In genomic region chr2:232988444-232988843, GRCh38 we compare ENCODE assay signal across 10 cellular contexts. TPM values are rescaled to one million over a fixed set of nuclear protein-coding genes. Genes with fewer than 3 reads are reported as not detected.
DNase-seq lines count a peak whose midpoint lies in the region; TF ChIP-seq lines count a peak whose summit lies in the region.
"Had no signal": no experiment of that assay in that cellular context is flagged by ENCODE, and none has a peak within 500 bp of the region (broad histone marks: within the 10 kb centered on the region; RNA-seq: fewer than 3 reads in every experiment).

No MANE protein-coding gene starts in this region.

- H3K27me3 ChIP-seq in CD8-positive, alpha-beta memory T cell (ENCODE audit: insufficient read depth, low read length, poor library complexity, severe bottlenecking), result no peaks in the 10 kb centered on the region

- H3K27ac ChIP-seq in coronary artery, result no peak overlapping the region
- no peak overlapping the region for H3K27ac ChIP-seq in CD8-positive, alpha-beta memory T cell (ENCODE audit: low read depth, low read length)

- POLR2A ChIA-PET in CD8-positive, alpha-beta memory T cell (lab: Charles Lee), result no interaction called here

- DNase-seq in Caki2 (ENCODE audit: low read depth) (peak; percentile 85), LoVo (ENCODE audit: low spot score) (peak; percentile 94), coronary artery (ENCODE audit: low spot score) (peak; percentile 69), myocyte (ENCODE audit: low read depth) (peak; percentile 83), NCI-H146 treated with DMSO at 0.1 percent for 48 hours (lab: John Stamatoyannopoulos, UW; ENCODE audit: unreplicated experiment) (no peak), NCI-H748 (lab: John Stamatoyannopoulos, UW; ENCODE audit: unreplicated experiment) (no peak)
- no peak for DNase-seq in activated naive CD4-positive, alpha-beta T cell (lab: John Stamatoyannopoulos, UW)
- DNase-seq in CD8-positive, alpha-beta memory T cell, result no peak
- DNase-seq: stimulated activated naive CD8-positive, alpha-beta T cell treated with anti-CD3 and anti-CD28 coated beads, Interleukin-15, Interleukin-2, amounts not matched to agents 100 U/mL and 50 U/mL, for 24 hours had no signal

- H3K4me3 ChIP-seq in coronary artery, result no peak overlapping the region
- H3K4me3 ChIP-seq in CD8-positive, alpha-beta memory T cell (ENCODE audit: low read length), result no peak overlapping the region

- H3K4me3 Mint-ChIP-seq in CD8-positive, alpha-beta memory T cell, result no peak overlapping the region

- H3K27ac Mint-ChIP-seq in CD8-positive, alpha-beta memory T cell, result no peak overlapping the region

- no peaks in the 10 kb centered on the region for H3K4me1 ChIP-seq in CD8-positive, alpha-beta memory T cell (ENCODE audit: insufficient read depth, low read length)

- H3K9me3 ChIP-seq in CD8-positive, alpha-beta memory T cell (ENCODE audit: low read length), result no peaks in the 10 kb centered on the region

- H3K4me1 Mint-ChIP-seq in CD8-positive, alpha-beta memory T cell, result no peaks in the 10 kb centered on the region

- H3K9me3 Mint-ChIP-seq in CD8-positive, alpha-beta memory T cell, result peaks cover 0 to 9% (median 5%) of the 10 kb centered on the region in 5 donors

- TF ChIP-seq CTCF in coronary artery (IDR thresholded peaks at IDR 0.05), result no peak

- no peaks in the 10 kb centered on the region for H3K36me3 ChIP-seq in CD8-positive, alpha-beta memory T cell (ENCODE audit: insufficient read depth, low read length)

- in situ Hi-C loops in Caki2 (cut with HindIII; ENCODE audit: low pct_unique_long_range_greater_than_20kb, low sequenced_read_pairs), result no loop called here

- peaks cover 0 to 8% (median 0%) of the 10 kb centered on the region in 3 donors for H3K36me3 Mint-ChIP-seq in CD8-positive, alpha-beta memory T cell

- peaks cover 8 to 34% of the 10 kb centered on the region in 2 donors for H3K27me3 Mint-ChIP-seq in CD8-positive, alpha-beta memory T cell

- CTCF ChIA-PET in CD8-positive, alpha-beta memory T cell (lab: Charles Lee), result no interaction called here

RNA-seq across cellular contexts. Expression of gene NGEF, which starts 24.6 kb away (rescaled TPM):
- 72.6 and 115 TPM in 2 replicates for total RNA-seq in Caki2 (2014; rRNA removed; shearing (Covaris generic); ENCODE audit: low replicate concordance)
- total RNA-seq in myocyte, result 0.19 TPM in 1 of 2 replicates, not detected in the other
- polyA plus RNA-seq in myocyte (2012), result 1.5 TPM
- under 1 TPM in 1 of 2 experiments, not detected in 1; 0.38 TPM for total RNA-seq in CD8-positive, alpha-beta memory T cell
- polyA plus RNA-seq in CD8-positive, alpha-beta memory T cell, result not detected
- total RNA-seq: lung microvascular endothelial cell had no signal

RNA-seq across cellular contexts. Expression of gene NEU2, which starts 44.0 kb away (rescaled TPM):
- total RNA-seq in Caki2 (2014; rRNA removed; shearing (Covaris generic); ENCODE audit: low replicate concordance), result not detected in 2 replicates
- total RNA-seq in myocyte, result not detected in 2 replicates
- polyA plus RNA-seq in myocyte (2012), result not detected
- total RNA-seq in CD8-positive, alpha-beta memory T cell, result not detected
- polyA plus RNA-seq in CD8-positive, alpha-beta memory T cell, result not detected
- total RNA-seq: lung microvascular endothelial cell had no signal

Comparison
In these comparisons a context has a peak if more than half of its experiments do, and no peak if none do; other contexts are left out.
1. DNase-seq: peak in Caki2 (single experiment), LoVo (single experiment), coronary artery (single experiment) and myocyte (single experiment); none in NCI-H146 treated with DMSO at 0.1 percent for 48 hours (single experiment), NCI-H748 (single experiment), activated naive CD4-positive, alpha-beta T cell (0 of 4) and CD8-positive, alpha-beta memory T cell (0 of 5).
2. RNA of gene NGEF, which starts 24.6 kb away (total RNA-seq): 72.6 to 115 TPM in Caki2; 0.38 TPM in CD8-positive, alpha-beta memory T cell and 0.19 TPM in myocyte; every median in the first group is over 10 times any median in the second.